ENCODE assay signal across 1 cellular context in the genomic region with DNA sequence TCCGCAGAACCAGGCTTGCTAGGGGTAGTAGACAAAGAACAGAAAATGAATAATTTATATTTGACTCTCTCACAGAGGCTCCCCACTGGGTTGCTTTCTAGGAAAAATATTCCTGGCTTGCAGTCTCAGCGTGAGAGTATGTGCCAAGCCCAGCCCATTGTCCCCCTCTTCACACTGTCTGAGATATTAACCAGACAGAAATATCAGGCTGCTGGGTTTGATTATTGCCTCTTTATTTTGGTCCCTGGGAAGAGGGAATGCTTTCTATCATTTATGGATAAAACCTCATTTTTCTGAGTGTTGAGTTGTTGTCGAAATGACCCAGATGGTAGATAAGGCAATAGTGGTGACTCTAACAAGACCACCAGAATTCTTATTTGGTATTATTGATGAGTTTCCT.
TF ChIP-seq lines count a peak whose summit lies in the region.

No MANE protein-coding gene starts in this region.

TF ChIP-seq in SK-N-SH, 30 proteins besides CTCF, POLR2A, EP300 and RAD21 (continued from another document):
- TF ChIP-seq, protein P1, sequence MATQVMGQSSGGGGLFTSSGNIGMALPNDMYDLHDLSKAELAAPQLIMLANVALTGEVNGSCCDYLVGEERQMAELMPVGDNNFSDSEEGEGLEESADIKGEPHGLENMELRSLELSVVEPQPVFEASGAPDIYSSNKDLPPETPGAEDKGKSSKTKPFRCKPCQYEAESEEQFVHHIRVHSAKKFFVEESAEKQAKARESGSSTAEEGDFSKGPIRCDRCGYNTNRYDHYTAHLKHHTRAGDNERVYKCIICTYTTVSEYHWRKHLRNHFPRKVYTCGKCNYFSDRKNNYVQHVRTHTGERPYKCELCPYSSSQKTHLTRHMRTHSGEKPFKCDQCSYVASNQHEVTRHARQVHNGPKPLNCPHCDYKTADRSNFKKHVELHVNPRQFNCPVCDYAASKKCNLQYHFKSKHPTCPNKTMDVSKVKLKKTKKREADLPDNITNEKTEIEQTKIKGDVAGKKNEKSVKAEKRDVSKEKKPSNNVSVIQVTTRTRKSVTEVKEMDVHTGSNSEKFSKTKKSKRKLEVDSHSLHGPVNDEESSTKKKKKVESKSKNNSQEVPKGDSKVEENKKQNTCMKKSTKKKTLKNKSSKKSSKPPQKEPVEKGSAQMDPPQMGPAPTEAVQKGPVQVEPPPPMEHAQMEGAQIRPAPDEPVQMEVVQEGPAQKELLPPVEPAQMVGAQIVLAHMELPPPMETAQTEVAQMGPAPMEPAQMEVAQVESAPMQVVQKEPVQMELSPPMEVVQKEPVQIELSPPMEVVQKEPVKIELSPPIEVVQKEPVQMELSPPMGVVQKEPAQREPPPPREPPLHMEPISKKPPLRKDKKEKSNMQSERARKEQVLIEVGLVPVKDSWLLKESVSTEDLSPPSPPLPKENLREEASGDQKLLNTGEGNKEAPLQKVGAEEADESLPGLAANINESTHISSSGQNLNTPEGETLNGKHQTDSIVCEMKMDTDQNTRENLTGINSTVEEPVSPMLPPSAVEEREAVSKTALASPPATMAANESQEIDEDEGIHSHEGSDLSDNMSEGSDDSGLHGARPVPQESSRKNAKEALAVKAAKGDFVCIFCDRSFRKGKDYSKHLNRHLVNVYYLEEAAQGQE (IDR thresholded peaks at IDR 0.05; ENCODE audit: low read depth, low read length): no peak
- TF ChIP-seq FOSL2 (IDR thresholded peaks at IDR 0.05; ENCODE audit: borderline replicate concordance, low read depth): no peak
